Comparison of ENCODE assay signal across 21 cellular contexts in the genomic region with DNA sequence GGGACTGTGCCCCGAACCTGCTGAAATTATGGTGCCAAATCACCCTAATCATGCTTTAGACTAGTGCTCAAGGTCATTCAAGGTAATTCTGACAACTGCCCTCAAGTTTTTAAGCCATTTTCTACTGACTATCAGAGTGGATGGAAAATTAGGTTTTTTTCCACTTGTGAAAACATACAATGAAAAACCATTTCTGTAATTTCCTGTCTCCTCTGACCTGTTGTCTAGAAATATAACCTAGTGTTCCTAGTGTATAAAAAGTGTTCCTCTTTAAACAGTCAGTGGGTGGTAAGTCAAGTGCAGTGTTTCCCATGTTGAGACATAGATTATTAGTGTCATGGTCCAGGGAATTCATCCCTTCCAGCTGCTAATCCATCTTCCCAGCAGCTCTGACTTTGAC.
DNase-seq lines count a peak whose midpoint lies in the region; ATAC-seq, FAIRE-seq and TF ChIP-seq lines count a peak whose summit lies in the region.
"Had no signal": no experiment of that assay in that cellular context is flagged by ENCODE, and none has a peak within 500 bp of the region (broad histone marks: within the 10 kb centered on the region; RNA-seq: fewer than 3 reads in every experiment).

No MANE protein-coding gene starts in this region.

- H3K27ac ChIP-seq in BLaER1 (no peak overlapping the region), cingulate gyrus (ENCODE audit: low read depth, low read length) (peak overlapping the region; percentile 39), endothelial cell of umbilical vein (ENCODE audit: insufficient read depth, low read depth, low read length) (no peak overlapping the region), upper lobe of left lung (no peak overlapping the region)
- no peak overlapping the region; a peak in 1 of 22 replicates for H3K27ac ChIP-seq in BLaER1 treated with 17β-estradiol and CSF1 and Interleukin-3, amounts not matched to agents 10 nM and 100 nM
- H3K27ac ChIP-seq: GM23248 had no signal

- H3K27me3 ChIP-seq in BLaER1: no peaks in the 10 kb centered on the region
- no peaks in the 10 kb centered on the region for H3K27me3 ChIP-seq in BLaER1 treated with 17β-estradiol and CSF1 and Interleukin-3, amounts not matched to agents 10 nM and 100 nM
- no peaks in the 10 kb centered on the region for H3K27me3 ChIP-seq in endothelial cell of umbilical vein (ENCODE audit: control insufficient read depth in 2 of 2, insufficient read depth in 2 of 2, low read length in 2 of 2)
- no peaks in the 10 kb centered on the region for H3K27me3 ChIP-seq in upper lobe of left lung

- no peak overlapping the region for H3K4me3 Mint-ChIP-seq in activated CD4-positive, alpha-beta T cell treated with anti-CD3 and anti-CD28 coated beads, Interleukin-2, amount 10 ng/mL, durations not matched to agents 24 days and 14 days
- H3K4me3 Mint-ChIP-seq: CD14-positive monocyte; CD4-positive, alpha-beta T cell; CD8-positive, alpha-beta memory T cell had no signal

- H3K9me3 ChIP-seq in BLaER1: no peaks in the 10 kb centered on the region
- H3K9me3 ChIP-seq in BLaER1 treated with 17β-estradiol and CSF1 and Interleukin-3, amounts not matched to agents 10 nM and 100 nM (replicated peaks in 1 of 11): no peaks in the 10 kb centered on the region
- no peaks in the 10 kb centered on the region for H3K9me3 ChIP-seq in endothelial cell of umbilical vein (replicated peaks; ENCODE audit: control insufficient read depth, insufficient read depth, low read length)
- H3K9me3 ChIP-seq in upper lobe of left lung: no peaks in the 10 kb centered on the region

- H3K4me3 ChIP-seq in BLaER1 (no peak overlapping the region), endothelial cell of umbilical vein (replicated peaks in 1 of 3; ENCODE audit: insufficient read depth in 1 of 3, low read depth in 1 of 3, low read length in 3 of 3) (no peak overlapping the region), upper lobe of left lung (no peak overlapping the region)
- H3K4me3 ChIP-seq in BLaER1 treated with 17β-estradiol and CSF1 and Interleukin-3, amounts not matched to agents 10 nM and 100 nM: no peak overlapping the region
- H3K4me3 ChIP-seq: GM12878, GM23248 had no signal

- no peaks in the 10 kb centered on the region for H3K36me3 Mint-ChIP-seq in activated CD4-positive, alpha-beta T cell treated with anti-CD3 and anti-CD28 coated beads, Interleukin-2, amount 10 ng/mL, durations not matched to agents 24 days and 14 days (ENCODE audit: low read depth)
- H3K36me3 Mint-ChIP-seq: CD14-positive monocyte; CD8-positive, alpha-beta memory T cell had no signal

- H3K27me3 Mint-ChIP-seq in activated CD4-positive, alpha-beta T cell treated with anti-CD3 and anti-CD28 coated beads, Interleukin-2, amount 10 ng/mL, durations not matched to agents 24 days and 14 days: peaks cover 15% of the 10 kb centered on the region

- DNase-seq in endothelial cell of umbilical vein (ENCODE audit: low read depth, low spot score): peak; percentile 40
- no peak for DNase-seq in upper lobe of left lung
- DNase-seq in activated CD4-positive, alpha-beta T cell treated with anti-CD3 and anti-CD28 coated beads, Interleukin-2, amount 10 ng/mL, durations not matched to agents 24 days and 14 days: no peak
- DNase-seq in activated effector memory CD4-positive, alpha-beta T cell treated with anti-CD3 and anti-CD28 coated beads, Interleukin-2, amount 50 U/mL, for 16 hours: no peak
- DNase-seq: CD4-positive, alpha-beta T cell; CD8-positive, alpha-beta memory T cell; DMS 273 treated with DMSO at 0.1 percent for 48 hours; DMS79; EL; GDM1; GM23248; H7; HCEC 1CT had no signal

- WGBS in upper lobe of left lung, 2 donors: 81 to 100% methylated on average over 1 of the region's 1 CpG

- no peak for TF ChIP-seq POLR2A in endothelial cell of umbilical vein (IDR thresholded peaks at IDR 0.05; ENCODE audit: low read depth, low read length)
- TF ChIP-seq POLR2A in upper lobe of left lung (IDR thresholded peaks at IDR 0.05): no peak

- no peaks in the 10 kb centered on the region for H4K20me1 ChIP-seq in BLaER1
- no peaks in the 10 kb centered on the region for H4K20me1 ChIP-seq in BLaER1 treated with 17β-estradiol and CSF1 and Interleukin-3, amounts not matched to agents 10 nM and 100 nM
- no peaks in the 10 kb centered on the region for H4K20me1 ChIP-seq in endothelial cell of umbilical vein (replicated peaks; ENCODE audit: control insufficient read depth, extremely low read depth, insufficient read depth, low read length)

- no peak for FAIRE-seq in endothelial cell of umbilical vein (lab: Jason Lieb, UNC)
- FAIRE-seq: D721Med, GM12878, GM19239, H1 had no signal

- ATAC-seq in upper lobe of left lung (ENCODE audit: low FRiP score in 2 of 2): no peak
- ATAC-seq: GM12878 had no signal

- H3K9me3 Mint-ChIP-seq in activated CD4-positive, alpha-beta T cell treated with anti-CD3 and anti-CD28 coated beads, Interleukin-2, amount 10 ng/mL, durations not matched to agents 24 days and 14 days: no peaks in the 10 kb centered on the region
- H3K9me3 Mint-ChIP-seq: CD14-positive monocyte; CD4-positive, alpha-beta T cell; CD8-positive, alpha-beta memory T cell had no signal

- no peaks in the 10 kb centered on the region for H3K79me2 ChIP-seq in endothelial cell of umbilical vein (ENCODE audit: control insufficient read depth, insufficient read depth, low read length)

- no peak for TF ChIP-seq CTCF in endothelial cell of umbilical vein (IDR thresholded peaks at IDR 0.05; ENCODE audit: extremely low read depth in 1 of 2, insufficient read depth in 1 of 2, low read depth in 1 of 2, low read length in 2 of 2)
- no peak for TF ChIP-seq CTCF in upper lobe of left lung (IDR thresholded peaks at IDR 0.05)

- POLR2A ChIA-PET in endothelial cell of umbilical vein (lab: Charles Lee): no interaction called here

- H3K4me2 ChIP-seq in BLaER1 (peak overlapping the region; percentile 64; the same call in 1 of the 2 replicates), endothelial cell of umbilical vein (ENCODE audit: insufficient read depth, low read length) (no peak overlapping the region)
- peak overlapping the region in 9 of 11 experiments; percentile 13 to 72 (median 64); a peak in 13 of 22 replicates for H3K4me2 ChIP-seq in BLaER1 treated with 17β-estradiol and CSF1 and Interleukin-3, amounts not matched to agents 10 nM and 100 nM

- intact Hi-C loops in endothelial cell of umbilical vein (cut with micrococcal nuclease): no loop called here
- intact Hi-C loops in activated CD4-positive, alpha-beta T cell treated with anti-CD3 and anti-CD28 coated beads, Interleukin-2, amount 10 ng/mL, durations not matched to agents 24 days and 14 days (cut with micrococcal nuclease): no loop called here

- H3K4me1 ChIP-seq in BLaER1 (peaks cover 40% of the 10 kb centered on the region), endothelial cell of umbilical vein (ENCODE audit: control insufficient read depth, extremely low read depth, insufficient read depth, low read length) (no peaks in the 10 kb centered on the region), upper lobe of left lung (no peaks in the 10 kb centered on the region)
- H3K4me1 ChIP-seq in BLaER1 treated with 17β-estradiol and CSF1 and Interleukin-3, amounts not matched to agents 10 nM and 100 nM: peaks cover 38 to 48% (median 43%) of the 10 kb centered on the region in 10 experiments

- dilution Hi-C loops in endothelial cell of umbilical vein (cut with MboI; ENCODE audit: extremely low pct_ligation_motif_present, low sequenced_read_pairs): no loop called here

- no TSS peak for BruUV-seq in endothelial cell of umbilical vein (replicated peaks; lab: Mats Ljungman, UMichigan)

- CTCF ChIA-PET in endothelial cell of umbilical vein (lab: Charles Lee): no interaction called here

- H3K36me3 ChIP-seq in BLaER1 (no peaks in the 10 kb centered on the region), endothelial cell of umbilical vein (ENCODE audit: control insufficient read depth in 2 of 2, extremely low read depth in 1 of 2, insufficient read depth in 2 of 2, low read length in 2 of 2) (no peaks in the 10 kb centered on the region), upper lobe of left lung (no peaks in the 10 kb centered on the region)
- H3K36me3 ChIP-seq in BLaER1 treated with 17β-estradiol and CSF1 and Interleukin-3, amounts not matched to agents 10 nM and 100 nM: no peaks in the 10 kb centered on the region

- H3K9me1 ChIP-seq in endothelial cell of umbilical vein (replicated peaks; ENCODE audit: control insufficient read depth, extremely low read depth, insufficient read depth, low read length): no peaks in the 10 kb centered on the region

- no peak overlapping the region for H2AFZ ChIP-seq in endothelial cell of umbilical vein (ENCODE audit: low read depth, low read length)
- H2AFZ ChIP-seq: GM23248 had no signal

- no peaks in the 10 kb centered on the region for H3K4me1 Mint-ChIP-seq in activated CD4-positive, alpha-beta T cell treated with anti-CD3 and anti-CD28 coated beads, Interleukin-2, amount 10 ng/mL, durations not matched to agents 24 days and 14 days
- H3K4me1 Mint-ChIP-seq: CD14-positive monocyte; CD8-positive, alpha-beta memory T cell had no signal

- H3K9ac ChIP-seq in BLaER1 (no peak overlapping the region), endothelial cell of umbilical vein (replicated peaks; ENCODE audit: extremely low read depth, insufficient read depth, low read length) (no peak overlapping the region)
- H3K9ac ChIP-seq in BLaER1 treated with 17β-estradiol and CSF1 and Interleukin-3, amounts not matched to agents 10 nM and 100 nM: no peak overlapping the region
- H3K9ac ChIP-seq: GM23248 had no signal

- no peak overlapping the region for H3K27ac Mint-ChIP-seq in activated CD4-positive, alpha-beta T cell treated with anti-CD3 and anti-CD28 coated beads, Interleukin-2, amount 10 ng/mL, durations not matched to agents 24 days and 14 days
- H3K27ac Mint-ChIP-seq: CD14-positive monocyte; CD4-positive, alpha-beta T cell; CD8-positive, alpha-beta memory T cell had no signal

- TF ChIP-seq EP300 in upper lobe of left lung (IDR thresholded peaks at IDR 0.05): no peak

TF ChIP-seq in endothelial cell of umbilical vein, 7 proteins besides CTCF, POLR2A, EP300 and RAD21:
- TF ChIP-seq EZH2 (IDR thresholded peaks at IDR 0.05; ENCODE audit: borderline replicate concordance, low read depth, low read length, severe bottlenecking) (no peak), MYC (IDR thresholded peaks at IDR 0.05; ENCODE audit: low read depth, low read length) (no peak), JUN (IDR thresholded peaks at IDR 0.05; ENCODE audit: borderline replicate concordance, insufficient read depth, insufficient read length, low read depth) (no peak), POLR2AphosphoS5 (IDR thresholded peaks at IDR 0.05; ENCODE audit: insufficient read depth, low read depth, low read length) (no peak), GATA2 (IDR thresholded peaks at IDR 0.05; ENCODE audit: insufficient read depth, insufficient read length, low read depth, low read length) (no peak), FOS (IDR thresholded peaks at IDR 0.05; ENCODE audit: borderline replicate concordance, insufficient read depth, low read length) (no peak)
- TF ChIP-seq, protein P1, sequence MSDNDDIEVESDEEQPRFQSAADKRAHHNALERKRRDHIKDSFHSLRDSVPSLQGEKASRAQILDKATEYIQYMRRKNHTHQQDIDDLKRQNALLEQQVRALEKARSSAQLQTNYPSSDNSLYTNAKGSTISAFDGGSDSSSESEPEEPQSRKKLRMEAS (IDR thresholded peaks at IDR 0.05; ENCODE audit: insufficient read depth, insufficient read length): no peak
TF ChIP-seq in endothelial cell of umbilical vein: peak in this region for 0.
